Comparison of ENCODE assay signal across 8 cellular contexts in genomic region chr6:16184129-16184528, GRCh38. TPM values are rescaled to one million over a fixed set of nuclear protein-coding genes. Genes with fewer than 3 reads are reported as not detected.
A peak's percentile ranks its signal among the peaks of the same experiment; 100 is the strongest.
DNase-seq lines count a peak whose midpoint lies in the region; ATAC-seq and TF ChIP-seq lines count a peak whose summit lies in the region.

No MANE protein-coding gene starts in this region.

- H3K36me3 Mint-ChIP-seq in T-helper 2 cell treated with Interferon-gamma antibody and Interleukin-4, amounts not matched to agents 5 μg/mL and 100 μg/mL, for 36 hours (ENCODE audit: low read depth), result peaks cover 16% of the 10 kb centered on the region
- peaks cover 0 to 21% (median 9%) of the 10 kb centered on the region in 5 donors for H3K36me3 Mint-ChIP-seq in naive thymus-derived CD4-positive, alpha-beta T cell

- no peak overlapping the region for H3K27ac Mint-ChIP-seq in T-helper 2 cell treated with Interferon-gamma antibody and Interleukin-4, amounts not matched to agents 5 μg/mL and 100 μg/mL, for 36 hours
- no peak overlapping the region for H3K27ac Mint-ChIP-seq in naive thymus-derived CD4-positive, alpha-beta T cell

- H3K4me1 ChIP-seq in Peyer's patch (peaks cover 0 to 9% (median 0%) of the 10 kb centered on the region in 4 donors), heart right ventricle (peaks cover 0 to 17% (median 4%) of the 10 kb centered on the region in 9 donors), vagina (peaks cover 13% of the 10 kb centered on the region)
- H3K4me1 ChIP-seq in naive thymus-derived CD4-positive, alpha-beta T cell (ENCODE audit: control insufficient read depth in 2 of 2, insufficient read depth in 2 of 2, low read length in 2 of 2), result peaks cover 9 to 16% of the 10 kb centered on the region in 2 donors

- 23 to 35% methylated on average over 3 of the region's 3 CpGs for WGBS in heart right ventricle, 2 donors

- H3K27ac ChIP-seq in Peyer's patch (peak overlapping the region in 1 of 4 donors; percentile 76), heart right ventricle (no peak overlapping the region), vagina (peak overlapping the region; percentile 65)
- H3K27ac ChIP-seq in naive thymus-derived CD4-positive, alpha-beta T cell (ENCODE audit: low read depth, low read length), result no peak overlapping the region

- H3K4me3 ChIP-seq in GM12864 (ENCODE audit: low read depth, low read length) (no peak overlapping the region), Peyer's patch (no peak overlapping the region), heart right ventricle (no peak overlapping the region), vagina (no peak overlapping the region)
- no peak overlapping the region for H3K4me3 ChIP-seq in naive thymus-derived CD4-positive, alpha-beta T cell (ENCODE audit: low read length)

- CTCF ChIA-PET in naive thymus-derived CD4-positive, alpha-beta T cell (lab: Charles Lee), result interaction anchor here (1.5 to 9.1 kb wide), 4 partner anchors 20 to 491 kb away, joined by 5 to 77 read pairs (median 12); partner anchors contain the start of gene MYLIP

- DNase-seq in GM12864 (ENCODE audit: low read depth), result peak; percentile 48
- DNase-seq in Peyer's patch, result peak; percentile 54 to 84 (median 62)
- no peak for DNase-seq in heart right ventricle
- no peak for DNase-seq in vagina (ENCODE audit: extremely low spot score in 2 of 2)
- no peak for DNase-seq in T-helper 2 cell treated with Interferon-gamma antibody and Interleukin-4, amounts not matched to agents 5 μg/mL and 100 μg/mL, for 36 hours (ENCODE audit: low spot score)
- DNase-seq in naive thymus-derived CD4-positive, alpha-beta T cell, result no peak

- no peak overlapping the region for H3K4me3 Mint-ChIP-seq in T-helper 2 cell treated with Interferon-gamma antibody and Interleukin-4, amounts not matched to agents 5 μg/mL and 100 μg/mL, for 36 hours
- no peak overlapping the region for H3K4me3 Mint-ChIP-seq in naive thymus-derived CD4-positive, alpha-beta T cell

- POLR2A ChIA-PET in naive thymus-derived CD4-positive, alpha-beta T cell (lab: Charles Lee), result no interaction called here

- H3K4me1 Mint-ChIP-seq in T-helper 2 cell treated with Interferon-gamma antibody and Interleukin-4, amounts not matched to agents 5 μg/mL and 100 μg/mL, for 36 hours (ENCODE audit: low read depth), result peaks cover 31% of the 10 kb centered on the region
- peaks cover 5 to 41% (median 34%) of the 10 kb centered on the region in 7 donors for H3K4me1 Mint-ChIP-seq in naive thymus-derived CD4-positive, alpha-beta T cell

- intact Hi-C loops in heart right ventricle (cut with DNase I) (loop anchor here in 9 of 10 donors (1.0 to 10.0 kb wide), 6 partner anchors 49 to 493 kb away; partner anchors contain the start of gene MYLIP (in 2 of the 9)), vagina (cut with DNase I) (loop anchor here (10.0 kb wide), 1 partner anchor 49 kb away; no protein-coding TSS in a partner anchor)
- intact Hi-C loops in naive thymus-derived CD4-positive, alpha-beta T cell (cut with micrococcal nuclease), result loop anchor here (5.0 to 10.0 kb wide), 2 partner anchors 189 to 282 kb away; no protein-coding TSS in a partner anchor

- H3K9me3 ChIP-seq in Peyer's patch (peaks cover 0 to 8% (median 0%) of the 10 kb centered on the region in 4 donors), heart right ventricle (peaks cover 0 to 7% (median 0%) of the 10 kb centered on the region in 11 donors), vagina (no peaks in the 10 kb centered on the region)
- peaks cover 0 to 26% (median 10%) of the 10 kb centered on the region in 3 experiments for H3K9me3 ChIP-seq in naive thymus-derived CD4-positive, alpha-beta T cell (ENCODE audit: control insufficient read depth in 2 of 3, low read length in 3 of 3)

- H3K27me3 Mint-ChIP-seq in T-helper 2 cell treated with Interferon-gamma antibody and Interleukin-4, amounts not matched to agents 5 μg/mL and 100 μg/mL, for 36 hours (ENCODE audit: low read depth), result peaks cover 8% of the 10 kb centered on the region
- H3K27me3 Mint-ChIP-seq in naive thymus-derived CD4-positive, alpha-beta T cell, result peaks cover 0 to 17% (median 0%) of the 10 kb centered on the region in 5 donors

- peaks cover 24% of the 10 kb centered on the region for H3K9me3 Mint-ChIP-seq in T-helper 2 cell treated with Interferon-gamma antibody and Interleukin-4, amounts not matched to agents 5 μg/mL and 100 μg/mL, for 36 hours
- H3K9me3 Mint-ChIP-seq in naive thymus-derived CD4-positive, alpha-beta T cell, result peaks cover 2 to 32% (median 17%) of the 10 kb centered on the region in 11 donors

- ATAC-seq in HG02759 (IDR thresholded peaks at IDR 0.05; ENCODE audit: unreplicated experiment) (peak; percentile 64), heart right ventricle (peak in 6 of 8 donors; percentile 44 to 56 (median 48)), HG03442 (IDR thresholded peaks at IDR 0.05; ENCODE audit: unreplicated experiment) (no peak)
- no peak for ATAC-seq in naive thymus-derived CD4-positive, alpha-beta T cell

- no peaks in the 10 kb centered on the region for H3K36me3 ChIP-seq in Peyer's patch
- no peaks in the 10 kb centered on the region for H3K36me3 ChIP-seq in heart right ventricle
- no peaks in the 10 kb centered on the region for H3K36me3 ChIP-seq in vagina
- no peaks in the 10 kb centered on the region for H3K36me3 ChIP-seq in naive thymus-derived CD4-positive, alpha-beta T cell (ENCODE audit: control insufficient read depth in 2 of 3, insufficient read depth in 3 of 3, low read length in 3 of 3)

- H3K27me3 ChIP-seq in Peyer's patch, result no peaks in the 10 kb centered on the region
- no peaks in the 10 kb centered on the region for H3K27me3 ChIP-seq in heart right ventricle
- no peaks in the 10 kb centered on the region for H3K27me3 ChIP-seq in vagina
- H3K27me3 ChIP-seq in naive thymus-derived CD4-positive, alpha-beta T cell (ENCODE audit: control insufficient read depth in 2 of 2, insufficient read depth in 2 of 2, low read length in 2 of 2), result no peaks in the 10 kb centered on the region

- TF ChIP-seq POLR2A in Peyer's patch (IDR thresholded peaks at IDR 0.05) (no peak), vagina (IDR thresholded peaks at IDR 0.05) (no peak)

- TF ChIP-seq CTCF in GM12864 (IDR thresholded peaks at IDR 0.05; ENCODE audit: low read depth, low read length, missing control alignments) (peak; percentile 51), Peyer's patch (IDR thresholded peaks at IDR 0.05) (peak in 4 of 6 experiments; percentile 40 to 56 (median 52)), heart right ventricle (IDR thresholded peaks at IDR 0.05) (peak in 7 of 9 donors; percentile 20 to 48 (median 24)), vagina (IDR thresholded peaks at IDR 0.05) (no peak)

RNA-seq across cellular contexts. Expression of gene GMPR, which starts 54.3 kb away (rescaled TPM):
- total RNA-seq in Peyer's patch (1 to 10 TPM in 3 of 4 donors, not detected in 1; 3.6 to 8.1 (median 6.3) TPM), heart right ventricle (100 to 1,000 TPM in 4 of 10 donors, 10 to 100 TPM in 6; 74.1 to 139 (median 96.8) TPM), vagina (2.0 TPM)
- 100 to 1,000 TPM; 161 to 334 TPM for polyA plus RNA-seq in heart right ventricle
- total RNA-seq in naive thymus-derived CD4-positive, alpha-beta T cell, result 1 to 10 TPM in 2 of 5 experiments, under 1 TPM in 1, not detected in 2; 0.93 to 2.1 (median 1.5) TPM
- polyA plus RNA-seq in naive thymus-derived CD4-positive, alpha-beta T cell, result under 1 TPM; 0.60 to 0.91 TPM

RNA-seq across cellular contexts. Expression of gene MYLIP, which starts 55.2 kb away (rescaled TPM):
- total RNA-seq in Peyer's patch (10 to 100 TPM; 20.1 to 46.2 (median 24.7) TPM), heart right ventricle (10 to 100 TPM in 9 of 10 donors, 1 to 10 TPM in 1; 6.9 to 22.5 (median 14.9) TPM), vagina (30.7 TPM)
- polyA plus RNA-seq in heart right ventricle, result 1 to 10 TPM; 8.6 to 8.9 TPM
- total RNA-seq in naive thymus-derived CD4-positive, alpha-beta T cell, result 100 to 1,000 TPM in 2 of 5 experiments, 10 to 100 TPM in 3; 17.8 to 215 (median 23.0) TPM
- polyA plus RNA-seq in naive thymus-derived CD4-positive, alpha-beta T cell, result 10 to 100 TPM; 70.1 to 75.8 TPM

Comparison
In these comparisons a context has a peak if more than half of its experiments do, and no peak if none do; other contexts are left out.
1. DNase-seq: peak in GM12864 (single experiment) and Peyer's patch (3 of 3); none in heart right ventricle (0 of 2), vagina (0 of 2), T-helper 2 cell treated with Interferon-gamma antibody and Interleukin-4, amounts not matched to agents 5 μg/mL and 100 μg/mL, for 36 hours (single experiment) and naive thymus-derived CD4-positive, alpha-beta T cell (0 of 9).
2. CTCF ChIP-seq: peak in GM12864 (single experiment), Peyer's patch (4 of 6) and heart right ventricle (7 of 9); none in vagina (0 of 3).
3. ATAC-seq: peak in HG02759 (single experiment) and heart right ventricle (6 of 8); none in naive thymus-derived CD4-positive, alpha-beta T cell (single experiment) and HG03442 (single experiment).
4. RNA of gene GMPR, which starts 54.3 kb away (total RNA-seq): 74.1 to 139 TPM in heart right ventricle; 3.6 to 8.1 TPM in Peyer's patch, 2.0 TPM in vagina (single experiment) and 0.93 to 2.1 TPM in naive thymus-derived CD4-positive, alpha-beta T cell; every median in the first group is over 4 times any median in the second.